ENCODE assay signal across 21 cellular contexts in genomic region chr16:81397879-81398516, GRCh38. TPM values are rescaled to one million over a fixed set of nuclear protein-coding genes. Genes with fewer than 3 reads are reported as not detected.
DNase-seq lines count a peak whose midpoint lies in the region; ATAC-seq, FAIRE-seq and TF ChIP-seq lines count a peak whose summit lies in the region.
"Had no signal": no experiment of that assay in that cellular context is flagged by ENCODE, and none has a peak within 500 bp of the region (broad histone marks: within the 10 kb centered on the region; RNA-seq: fewer than 3 reads in every experiment).

No MANE protein-coding gene starts in this region.

- H3K79me1 ChIP-seq in H1 (ENCODE audit: low read depth, low read length), result no peaks in the 10 kb centered on the region

- peaks cover 7% of the 10 kb centered on the region for H3K4me1 Mint-ChIP-seq in stimulated activated memory B cell treated with anti-CD40 and anti-IgM and Interleukin-4, amounts not matched to agents 10 μg/mL and 1 μg/mL and 100 μg/mL, for 72 hours

- TF ChIP-seq POLR2A in H1 (IDR thresholded peaks at IDR 0.05; ENCODE audit: control extremely low read depth in 1 of 2, low read depth in 2 of 2, low read length in 2 of 2), result no peak

- POLR2A ChIA-PET in H1 (lab: Charles Lee; ENCODE audit: partially characterized antibody), result interaction anchor here (0.5 kb wide), 1 partner anchor 38 kb away, joined by 3 read pairs; no protein-coding TSS in a partner anchor

- H3K56ac ChIP-seq in H1 (replicated peaks; ENCODE audit: insufficient read length, low read depth, low read length), result no peak overlapping the region

- no peak overlapping the region for H3K27ac ChIP-seq in H1 (ENCODE audit: low read depth, low read length)
- H3K27ac ChIP-seq: PC-9, RWPE1 had no signal

- no peak overlapping the region for H2AFZ ChIP-seq in H1 (ENCODE audit: low read length)
- H2AFZ ChIP-seq: PC-9 had no signal

- no peaks in the 10 kb centered on the region for H3K27me3 Mint-ChIP-seq in stimulated activated memory B cell treated with anti-CD40 and anti-IgM and Interleukin-4, amounts not matched to agents 10 μg/mL and 1 μg/mL and 100 μg/mL, for 72 hours

- no peak for ATAC-seq in stimulated activated memory B cell treated with anti-CD40 and anti-IgM and Interleukin-4, amounts not matched to agents 10 μg/mL and 1 μg/mL and 100 μg/mL, for 72 hours
- no peak for ATAC-seq in HG03457 (IDR thresholded peaks at IDR 0.05; ENCODE audit: unreplicated experiment)
- no peak for ATAC-seq in HG02642 (IDR thresholded peaks at IDR 0.05; ENCODE audit: poor library complexity, unreplicated experiment)

- no peaks in the 10 kb centered on the region for H3K4me1 ChIP-seq in H1 (replicated peaks in 1 of 4; ENCODE audit: control insufficient read depth in 3 of 4, insufficient read depth in 4 of 4, low read length in 3 of 4)

- H2BK120ac ChIP-seq in H1 (replicated peaks; ENCODE audit: low read depth, low read length), result no peak overlapping the region

- peak overlapping the region; percentile 24 for H3K27ac Mint-ChIP-seq in stimulated activated memory B cell treated with anti-CD40 and anti-IgM and Interleukin-4, amounts not matched to agents 10 μg/mL and 1 μg/mL and 100 μg/mL, for 72 hours

- no peak for TF ChIP-seq EP300 in H1 (IDR thresholded peaks at IDR 0.05; ENCODE audit: borderline replicate concordance in 1 of 2, low read depth in 2 of 2, low read length in 2 of 2)

- no peak overlapping the region for H2AK5ac ChIP-seq in H1 (ENCODE audit: low read depth, low read length)

- H2BK15ac ChIP-seq in H1 (ENCODE audit: low read length), result no peak overlapping the region

- no peak overlapping the region for H3K4me3 Mint-ChIP-seq in stimulated activated memory B cell treated with anti-CD40 and anti-IgM and Interleukin-4, amounts not matched to agents 10 μg/mL and 1 μg/mL and 100 μg/mL, for 72 hours

- whole genome bisulfite sequencing in H1 (ENCODE audit: extremely low coverage in 1 of 2, insufficient coverage in 1 of 2, insufficient read length in 1 of 2, insufficient replicate concordance in 2 of 2, low coverage in 1 of 2, low lambda C conversion rate in 2 of 2, missing lambda C conversion rate in 1 of 2), 2 experiments, result 87% methylated on average over 14 of the region's 14 CpGs; no CpG with 5 or more reads in 1 of the 2 experiments

- H2BK20ac ChIP-seq in H1 (ENCODE audit: low read length), result no peak overlapping the region

- no peaks in the 10 kb centered on the region for H3K9me3 Mint-ChIP-seq in stimulated activated memory B cell treated with anti-CD40 and anti-IgM and Interleukin-4, amounts not matched to agents 10 μg/mL and 1 μg/mL and 100 μg/mL, for 72 hours

- DNase-seq in SKM-1 treated with dmso at 0.1 percent for 144 hours (lab: John Stamatoyannopoulos, UW; ENCODE audit: unreplicated experiment), result peak; percentile 9
- no peak for DNase-seq in SKM-1 (lab: John Stamatoyannopoulos, UW; ENCODE audit: unreplicated experiment)
- DNase-seq in MV-4-11 (lab: John Stamatoyannopoulos, UW), result peak; percentile 9
- DNase-seq in H1 (ENCODE audit: low read depth in 1 of 2, low spot score in 2 of 2), result no peak
- no peak for DNase-seq in activated gamma-delta T cell (lab: John Stamatoyannopoulos, UW)
- DNase-seq: EL, GF-D8, H7, NCI-H1694 treated with DMSO at 0.1 percent for 48 hours, NCI-H446, NCI-H526 treated with DMSO at 0.1 percent for 48 hours, PC-9, SIG-M5, SK-N-SH had no signal

- no peak overlapping the region for H4K5ac ChIP-seq in H1 (ENCODE audit: insufficient read length, low read depth, low read length)

- H3K79me2 ChIP-seq in H1 (ENCODE audit: control insufficient read depth in 1 of 2, insufficient read depth in 2 of 2, low read length in 2 of 2), result no peaks in the 10 kb centered on the region

- no peaks in the 10 kb centered on the region for H3K23me2 ChIP-seq in H1 (ENCODE audit: low read depth, low read length)

- peak overlapping the region; percentile 38; the same call in 1 of the 2 replicates for H4K8ac ChIP-seq in H1 (ENCODE audit: extremely low read depth, insufficient read depth, low read length)

- H3K4ac ChIP-seq in H1 (replicated peaks; ENCODE audit: insufficient read length, low read depth, low read length), result no peak overlapping the region

- no peaks in the 10 kb centered on the region for H3K36me3 Mint-ChIP-seq in stimulated activated memory B cell treated with anti-CD40 and anti-IgM and Interleukin-4, amounts not matched to agents 10 μg/mL and 1 μg/mL and 100 μg/mL, for 72 hours
- H3K36me3 Mint-ChIP-seq: CD14-positive monocyte had no signal

- no peak overlapping the region for H3K9ac ChIP-seq in H1 (replicated peaks in 1 of 4; ENCODE audit: extremely low read depth in 1 of 4, low read depth in 3 of 4, low read length in 3 of 4)
- H3K9ac ChIP-seq: SK-N-SH had no signal

- H3K36me3 ChIP-seq in H1 (ENCODE audit: control insufficient read depth in 2 of 4, insufficient read depth in 4 of 4, low read length in 3 of 4), result no peaks in the 10 kb centered on the region

- no peak overlapping the region for H4K91ac ChIP-seq in H1 (replicated peaks; ENCODE audit: insufficient read length, low read length)

- no peak for FAIRE-seq in H1 (lab: Jason Lieb, UNC)
- FAIRE-seq: D721Med, GM19239 had no signal

- no peak overlapping the region for H3K14ac ChIP-seq in H1 (ENCODE audit: insufficient read length)

- H4K20me1 ChIP-seq in H1 (replicated peaks in 1 of 2; ENCODE audit: control insufficient read depth in 1 of 2, insufficient read depth in 2 of 2, low read length in 2 of 2), result no peaks in the 10 kb centered on the region

- no peak overlapping the region for H3K4me3 ChIP-seq in H1 (ENCODE audit: extremely low read depth in 1 of 4, insufficient read depth in 2 of 4, low read depth in 3 of 4, low read length in 4 of 4)
- H3K4me3 ChIP-seq: PC-9 had no signal

- no peak for TF ChIP-seq CTCF in H1 (IDR thresholded peaks at IDR 0.05; ENCODE audit: control extremely low read depth in 1 of 3, insufficient read depth in 1 of 3, low read depth in 1 of 3, low read length in 3 of 3)

- CTCF ChIA-PET in H1 (lab: Charles Lee; ENCODE audit: partially characterized antibody), result interaction anchor here (0.7 kb wide), 1 partner anchor 422 kb away, joined by 3 read pairs; no protein-coding TSS in a partner anchor

- no peak overlapping the region for H2BK12ac ChIP-seq in H1 (ENCODE audit: low read depth, low read length)

- no peak overlapping the region for H3K4me2 ChIP-seq in H1 (ENCODE audit: insufficient read depth in 1 of 2, low read depth in 2 of 2, low read length in 2 of 2)
- H3K4me2 ChIP-seq: PC-9, SK-N-SH had no signal

- no peak overlapping the region for H3K23ac ChIP-seq in H1 (ENCODE audit: insufficient read length)

- 0 out of 4 replicates have a peak, but pooled peaks cover 0 to 4% of the 10 kb centered on the region in 2 experiments for H3K9me3 ChIP-seq in H1 (ENCODE audit: insufficient read depth in 2 of 2, low read depth in 1 of 2, low read length in 1 of 2)
- H3K9me3 ChIP-seq: SK-N-SH had no signal

- no peak for TF ChIP-seq RAD21 in H1 (IDR thresholded peaks at IDR 0.05 in 1 of 2, conservative IDR thresholded peaks at IDR 0.05 in 1 of 2; ENCODE audit: low read depth in 2 of 2, low read length in 2 of 2)

- H3K27me3 ChIP-seq in H1 (replicated peaks in 1 of 4; ENCODE audit: control insufficient read depth in 3 of 4, extremely low read depth in 1 of 4, insufficient read depth in 3 of 4, low read length in 3 of 4), result no peaks in the 10 kb centered on the region

- H3K18ac ChIP-seq in H1 (ENCODE audit: extremely low read depth, low read length), result no peak overlapping the region

- H2BK5ac ChIP-seq in H1 (ENCODE audit: low read depth, low read length), result no peak overlapping the region

TF ChIP-seq in H1, 55 proteins besides CTCF, POLR2A, EP300 and RAD21 (continues in another document):
- TF ChIP-seq CREB1 (IDR thresholded peaks at IDR 0.05) (no peak), SP4 (IDR thresholded peaks at IDR 0.05; ENCODE audit: low read length) (no peak), ASH2L (IDR thresholded peaks at IDR 0.05; ENCODE audit: low read length) (no peak), CBX5 (IDR thresholded peaks at IDR 0.05; ENCODE audit: low read depth, low read length) (no peak), CHD2 (IDR thresholded peaks at IDR 0.05; ENCODE audit: low read length) (no peak), POLR2AphosphoS5 (IDR thresholded peaks at IDR 0.05; ENCODE audit: low read depth, low read length) (no peak), E2F6 (IDR thresholded peaks at IDR 0.05) (no peak), HDAC2 (IDR thresholded peaks at IDR 0.05; ENCODE audit: borderline replicate concordance in 1 of 2, low read depth in 2 of 2, low read length in 2 of 2) (no peak), JUND (IDR thresholded peaks at IDR 0.05; ENCODE audit: low read length) (no peak), YY1 (IDR thresholded peaks at IDR 0.05; ENCODE audit: low read depth, low read length) (no peak), EGR1 (IDR thresholded peaks at IDR 0.05; ENCODE audit: borderline replicate concordance, low read depth, low read length) (no peak), PHF8 (conservative IDR thresholded peaks at IDR 0.05; ENCODE audit: low read depth, low read length) (no peak), FOSL1 (IDR thresholded peaks at IDR 0.05; ENCODE audit: insufficient read depth, low read depth, low read length) (no peak), KDM4A (IDR thresholded peaks at IDR 0.05; ENCODE audit: low read depth, low read length, severe bottlenecking) (no peak), MAX (IDR thresholded peaks at IDR 0.05) (no peak), CBX8 (IDR thresholded peaks at IDR 0.05; ENCODE audit: borderline replicate concordance, low read depth, low read length) (no peak), CEBPB (IDR thresholded peaks at IDR 0.05; ENCODE audit: low read depth, low read length) (no peak)

RNA-seq across cellular contexts. Expression of gene CMIP, which starts 46.6 kb away (rescaled TPM):
- 53.2 and 62.0 TPM in 2 replicates for total RNA-seq in H1 (2021; fragmentation: NEBNext Ultra II Directional; extraction: Animal tissue kit (Norgen Biotek cat#: 25700))
- 7.9 and 21.2 TPM in 2 replicates for polyA plus RNA-seq in H1 (2011; rRNA removed)
- 7.9 TPM for polyA plus RNA-seq in H1 (2011; cell fraction: cytosol; rRNA removed)
- polyA plus RNA-seq in H1 (2011; cell fraction: nucleus; rRNA removed), result 27.3 TPM
- 44.6 to 50.3 TPM (median 45.5 TPM) in 4 replicates for polyA plus RNA-seq in H1 (2012, experiment 1 of 2)
- polyA plus RNA-seq in H1 (2012, experiment 2 of 2), result 28.6 TPM
- polyA plus RNA-seq in H1 (2013, experiment 1 of 2), result 36.4 TPM
- polyA plus RNA-seq in H1 (2013, experiment 2 of 2), result 34.4 TPM
- 20.8 and 26.6 TPM in 2 replicates for polyA minus RNA-seq in H1 (2011; rRNA and poly(A)+ RNA removed)
- 35.2 TPM for polyA minus RNA-seq in H1 (2011; cell fraction: cytosol; rRNA and poly(A)+ RNA removed)
- polyA minus RNA-seq in H1 (2011; cell fraction: nucleus; rRNA and poly(A)+ RNA removed), result 37.7 TPM

Comparison
In these comparisons a context has a peak if more than half of its experiments do, and no peak if none do; other contexts are left out.
1. DNase-seq: peak in SKM-1 treated with dmso at 0.1 percent for 144 hours (single experiment) and MV-4-11 (single experiment); none in SKM-1 (single experiment), H1 (0 of 2) and activated gamma-delta T cell (single experiment).